In the genomic region with DNA sequence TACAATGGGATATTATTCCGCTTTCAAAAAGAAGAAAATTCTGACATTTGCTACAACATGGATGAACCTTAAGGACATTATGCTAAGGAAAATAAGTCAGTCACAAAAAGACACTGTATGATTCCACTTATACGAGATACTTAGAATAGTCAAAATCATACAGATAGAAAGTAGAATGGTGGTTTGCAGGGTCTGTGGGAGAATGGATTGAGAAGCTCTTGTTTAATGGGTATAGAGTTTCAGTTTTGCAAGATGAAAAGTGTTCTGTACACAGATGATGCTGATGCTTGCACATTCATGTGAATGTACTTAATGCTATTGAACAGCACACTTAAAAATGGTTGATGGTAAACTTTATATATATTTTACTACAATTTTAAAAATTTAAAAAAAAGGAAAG, we compare ENCODE assay signal across 23 cellular contexts.
"Had no signal": no experiment of that assay in that cellular context is flagged by ENCODE, and none has a peak within 500 bp of the region (broad histone marks: within the 10 kb centered on the region; RNA-seq: fewer than 3 reads in every experiment).

No MANE protein-coding gene starts in this region.

- H3K27me3 ChIP-seq: colonic mucosa, esophagus squamous epithelium, gastrocnemius medialis, heart right ventricle, left lung had no signal

- H3K4me1 ChIP-seq: colonic mucosa, esophagus squamous epithelium, gastrocnemius medialis, heart right ventricle, left lung, lower lobe of right lung had no signal

- H3K36me3 ChIP-seq: colonic mucosa, esophagus squamous epithelium, gastrocnemius medialis, heart right ventricle, left lung, lower lobe of right lung had no signal

- ATAC-seq: effector memory CD8-positive, alpha-beta T cell; esophagus mucosa; gastrocnemius medialis; heart right ventricle; left cardiac atrium; left lung; left ventricle myocardium superior; lower lobe of right lung; mucosa of descending colon had no signal

- H3K27ac ChIP-seq: colonic mucosa, epithelial cell of prostate, esophagus squamous epithelium, gastrocnemius medialis, heart right ventricle, left lung, lower lobe of right lung had no signal

- H3K4me3 ChIP-seq: colonic mucosa, esophagus squamous epithelium, gastrocnemius medialis, heart right ventricle, left lung, lower lobe of right lung, mucosa of descending colon had no signal

- DNase-seq: colonic mucosa; cortex of kidney; effector CD8-positive, alpha-beta T cell; effector memory CD8-positive, alpha-beta T cell; endodermal cell; erythroblast; esophagus squamous epithelium; foreskin fibroblast; foreskin melanocyte; gastrocnemius medialis; glutamatergic neuron; head of caudate nucleus; heart right ventricle; hippocampal formation; left cardiac atrium; left lung; left ventricle myocardium superior; lower lobe of right lung; mesenchymal stem cell; mucosa of descending colon; naive B cell had no signal

- H3K9me3 ChIP-seq: colonic mucosa, esophagus squamous epithelium, gastrocnemius medialis, lower lobe of right lung had no signal
